In the genomic region with DNA sequence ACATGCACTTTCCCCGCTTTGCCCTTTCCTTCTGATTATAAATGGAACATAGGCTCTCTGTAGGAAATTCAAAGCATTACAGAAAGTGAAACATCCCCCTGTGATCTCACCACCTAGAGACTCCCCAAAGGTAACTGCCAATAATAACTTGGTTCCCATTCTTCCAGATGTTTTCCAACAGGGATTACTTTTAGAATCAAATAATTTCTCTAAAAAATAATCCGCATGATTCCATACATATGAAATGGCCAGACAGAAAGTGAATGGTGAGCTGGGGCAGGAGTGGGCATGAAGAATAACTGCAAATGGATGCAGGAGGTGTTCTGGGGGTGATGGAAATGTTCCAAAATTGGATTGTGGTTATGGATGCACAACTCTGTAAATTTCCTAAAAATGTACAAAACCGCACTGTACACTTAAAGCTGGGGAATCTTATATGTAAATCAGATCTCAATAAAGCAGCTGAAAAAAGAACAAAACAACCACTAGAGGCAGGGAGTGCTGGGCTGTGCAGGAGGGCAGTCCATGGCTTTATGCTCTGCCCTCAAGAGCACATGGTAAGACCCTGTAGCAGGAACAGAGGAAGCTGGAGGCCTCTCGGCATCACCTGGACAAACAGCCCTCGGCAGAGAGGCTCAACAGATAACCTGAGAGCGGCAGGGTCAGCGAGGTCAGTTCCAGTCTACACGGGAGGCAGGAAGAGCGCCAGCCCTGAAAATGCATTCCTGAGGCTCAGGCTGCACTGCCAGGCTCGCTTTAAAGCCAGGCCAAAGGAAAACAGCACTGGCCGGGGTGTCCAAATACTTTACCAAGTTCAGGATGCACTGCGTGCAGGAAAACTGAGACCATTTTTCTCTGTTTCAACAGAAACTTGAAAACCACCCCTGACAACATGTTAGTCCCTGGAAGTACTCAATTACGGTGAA, we compare ENCODE assay signal across 1 cellular context.
TF ChIP-seq lines count a peak whose summit lies in the region.

No MANE protein-coding gene starts in this region.

TF ChIP-seq in HepG2, 621 proteins besides CTCF, POLR2A, EP300 and RAD21 (continued from another document and continues in another):
- TF ChIP-seq, protein P1, sequence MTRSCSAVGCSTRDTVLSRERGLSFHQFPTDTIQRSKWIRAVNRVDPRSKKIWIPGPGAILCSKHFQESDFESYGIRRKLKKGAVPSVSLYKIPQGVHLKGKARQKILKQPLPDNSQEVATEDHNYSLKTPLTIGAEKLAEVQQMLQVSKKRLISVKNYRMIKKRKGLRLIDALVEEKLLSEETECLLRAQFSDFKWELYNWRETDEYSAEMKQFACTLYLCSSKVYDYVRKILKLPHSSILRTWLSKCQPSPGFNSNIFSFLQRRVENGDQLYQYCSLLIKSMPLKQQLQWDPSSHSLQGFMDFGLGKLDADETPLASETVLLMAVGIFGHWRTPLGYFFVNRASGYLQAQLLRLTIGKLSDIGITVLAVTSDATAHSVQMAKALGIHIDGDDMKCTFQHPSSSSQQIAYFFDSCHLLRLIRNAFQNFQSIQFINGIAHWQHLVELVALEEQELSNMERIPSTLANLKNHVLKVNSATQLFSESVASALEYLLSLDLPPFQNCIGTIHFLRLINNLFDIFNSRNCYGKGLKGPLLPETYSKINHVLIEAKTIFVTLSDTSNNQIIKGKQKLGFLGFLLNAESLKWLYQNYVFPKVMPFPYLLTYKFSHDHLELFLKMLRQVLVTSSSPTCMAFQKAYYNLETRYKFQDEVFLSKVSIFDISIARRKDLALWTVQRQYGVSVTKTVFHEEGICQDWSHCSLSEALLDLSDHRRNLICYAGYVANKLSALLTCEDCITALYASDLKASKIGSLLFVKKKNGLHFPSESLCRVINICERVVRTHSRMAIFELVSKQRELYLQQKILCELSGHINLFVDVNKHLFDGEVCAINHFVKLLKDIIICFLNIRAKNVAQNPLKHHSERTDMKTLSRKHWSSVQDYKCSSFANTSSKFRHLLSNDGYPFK (CRISPR knock-in tag; IDR thresholded peaks at IDR 0.05; ENCODE audit: borderline replicate concordance): no peak; the same call in 1 of the 2 replicates
- TF ChIP-seq SUZ12 (IDR thresholded peaks at IDR 0.05; ENCODE audit: low read depth, low read length): no peak
- no peak for TF ChIP-seq ZNF556 (CRISPR knock-in tag; IDR thresholded peaks at IDR 0.05; ENCODE audit: borderline replicate concordance)
- TF ChIP-seq, protein P2, sequence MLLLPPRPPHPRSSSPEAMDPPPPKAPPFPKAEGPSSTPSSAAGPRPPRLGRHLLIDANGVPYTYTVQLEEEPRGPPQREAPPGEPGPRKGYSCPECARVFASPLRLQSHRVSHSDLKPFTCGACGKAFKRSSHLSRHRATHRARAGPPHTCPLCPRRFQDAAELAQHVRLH (CRISPR knock-in tag; IDR thresholded peaks at IDR 0.05; ENCODE audit: borderline replicate concordance, low read depth): peak; percentile 53; the same call in 1 of the 2 replicates
- TF ChIP-seq ZNF260 (CRISPR knock-in tag; IDR thresholded peaks at IDR 0.05; ENCODE audit: borderline replicate concordance, low read depth): no peak
- TF ChIP-seq, protein P3, sequence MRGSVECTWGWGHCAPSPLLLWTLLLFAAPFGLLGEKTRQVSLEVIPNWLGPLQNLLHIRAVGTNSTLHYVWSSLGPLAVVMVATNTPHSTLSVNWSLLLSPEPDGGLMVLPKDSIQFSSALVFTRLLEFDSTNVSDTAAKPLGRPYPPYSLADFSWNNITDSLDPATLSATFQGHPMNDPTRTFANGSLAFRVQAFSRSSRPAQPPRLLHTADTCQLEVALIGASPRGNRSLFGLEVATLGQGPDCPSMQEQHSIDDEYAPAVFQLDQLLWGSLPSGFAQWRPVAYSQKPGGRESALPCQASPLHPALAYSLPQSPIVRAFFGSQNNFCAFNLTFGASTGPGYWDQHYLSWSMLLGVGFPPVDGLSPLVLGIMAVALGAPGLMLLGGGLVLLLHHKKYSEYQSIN (CRISPR knock-in tag; IDR thresholded peaks at IDR 0.05; ENCODE audit: borderline replicate concordance): no peak
- TF ChIP-seq TOE1 (CRISPR knock-in tag; IDR thresholded peaks at IDR 0.05): no peak
- TF ChIP-seq, protein P4, sequence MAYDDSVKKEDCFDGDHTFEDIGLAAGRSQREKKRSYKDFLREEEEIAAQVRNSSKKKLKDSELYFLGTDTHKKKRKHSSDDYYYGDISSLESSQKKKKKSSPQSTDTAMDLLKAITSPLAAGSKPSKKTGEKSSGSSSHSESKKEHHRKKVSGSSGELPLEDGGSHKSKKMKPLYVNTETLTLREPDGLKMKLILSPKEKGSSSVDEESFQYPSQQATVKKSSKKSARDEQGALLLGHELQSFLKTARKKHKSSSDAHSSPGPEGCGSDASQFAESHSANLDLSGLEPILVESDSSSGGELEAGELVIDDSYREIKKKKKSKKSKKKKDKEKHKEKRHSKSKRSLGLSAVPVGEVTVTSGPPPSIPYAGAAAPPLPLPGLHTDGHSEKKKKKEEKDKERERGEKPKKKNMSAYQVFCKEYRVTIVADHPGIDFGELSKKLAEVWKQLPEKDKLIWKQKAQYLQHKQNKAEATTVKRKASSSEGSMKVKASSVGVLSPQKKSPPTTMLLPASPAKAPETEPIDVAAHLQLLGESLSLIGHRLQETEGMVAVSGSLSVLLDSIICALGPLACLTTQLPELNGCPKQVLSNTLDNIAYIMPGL (CRISPR knock-in tag; IDR thresholded peaks at IDR 0.05; ENCODE audit: borderline replicate concordance in 1 of 2, low read depth in 1 of 2): peak; percentile 39 to 77; a peak in 3 of 4 replicates
- TF ChIP-seq POGZ (CRISPR knock-in tag; IDR thresholded peaks at IDR 0.05): peak; percentile 69
- no peak for TF ChIP-seq GZF1 (CRISPR knock-in tag; IDR thresholded peaks at IDR 0.05)
- TF ChIP-seq SPEN (CRISPR knock-in tag; IDR thresholded peaks at IDR 0.05; ENCODE audit: low read depth): no peak
- TF ChIP-seq MED1 (CRISPR knock-in tag; IDR thresholded peaks at IDR 0.05): peak; percentile 90
- TF ChIP-seq NR2F1 (CRISPR knock-in tag; IDR thresholded peaks at IDR 0.05): peak; percentile 95 to 98
- TF ChIP-seq, protein P5, sequence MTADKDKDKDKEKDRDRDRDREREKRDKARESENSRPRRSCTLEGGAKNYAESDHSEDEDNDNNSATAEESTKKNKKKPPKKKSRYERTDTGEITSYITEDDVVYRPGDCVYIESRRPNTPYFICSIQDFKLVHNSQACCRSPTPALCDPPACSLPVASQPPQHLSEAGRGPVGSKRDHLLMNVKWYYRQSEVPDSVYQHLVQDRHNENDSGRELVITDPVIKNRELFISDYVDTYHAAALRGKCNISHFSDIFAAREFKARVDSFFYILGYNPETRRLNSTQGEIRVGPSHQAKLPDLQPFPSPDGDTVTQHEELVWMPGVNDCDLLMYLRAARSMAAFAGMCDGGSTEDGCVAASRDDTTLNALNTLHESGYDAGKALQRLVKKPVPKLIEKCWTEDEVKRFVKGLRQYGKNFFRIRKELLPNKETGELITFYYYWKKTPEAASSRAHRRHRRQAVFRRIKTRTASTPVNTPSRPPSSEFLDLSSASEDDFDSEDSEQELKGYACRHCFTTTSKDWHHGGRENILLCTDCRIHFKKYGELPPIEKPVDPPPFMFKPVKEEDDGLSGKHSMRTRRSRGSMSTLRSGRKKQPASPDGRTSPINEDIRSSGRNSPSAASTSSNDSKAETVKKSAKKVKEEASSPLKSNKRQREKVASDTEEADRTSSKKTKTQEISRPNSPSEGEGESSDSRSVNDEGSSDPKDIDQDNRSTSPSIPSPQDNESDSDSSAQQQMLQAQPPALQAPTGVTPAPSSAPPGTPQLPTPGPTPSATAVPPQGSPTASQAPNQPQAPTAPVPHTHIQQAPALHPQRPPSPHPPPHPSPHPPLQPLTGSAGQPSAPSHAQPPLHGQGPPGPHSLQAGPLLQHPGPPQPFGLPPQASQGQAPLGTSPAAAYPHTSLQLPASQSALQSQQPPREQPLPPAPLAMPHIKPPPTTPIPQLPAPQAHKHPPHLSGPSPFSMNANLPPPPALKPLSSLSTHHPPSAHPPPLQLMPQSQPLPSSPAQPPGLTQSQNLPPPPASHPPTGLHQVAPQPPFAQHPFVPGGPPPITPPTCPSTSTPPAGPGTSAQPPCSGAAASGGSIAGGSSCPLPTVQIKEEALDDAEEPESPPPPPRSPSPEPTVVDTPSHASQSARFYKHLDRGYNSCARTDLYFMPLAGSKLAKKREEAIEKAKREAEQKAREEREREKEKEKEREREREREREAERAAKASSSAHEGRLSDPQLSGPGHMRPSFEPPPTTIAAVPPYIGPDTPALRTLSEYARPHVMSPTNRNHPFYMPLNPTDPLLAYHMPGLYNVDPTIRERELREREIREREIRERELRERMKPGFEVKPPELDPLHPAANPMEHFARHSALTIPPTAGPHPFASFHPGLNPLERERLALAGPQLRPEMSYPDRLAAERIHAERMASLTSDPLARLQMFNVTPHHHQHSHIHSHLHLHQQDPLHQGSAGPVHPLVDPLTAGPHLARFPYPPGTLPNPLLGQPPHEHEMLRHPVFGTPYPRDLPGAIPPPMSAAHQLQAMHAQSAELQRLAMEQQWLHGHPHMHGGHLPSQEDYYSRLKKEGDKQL (CRISPR knock-in tag; IDR thresholded peaks at IDR 0.05; ENCODE audit: low read depth): peak; percentile 66; the same call in 1 of the 2 replicates
- TF ChIP-seq ATM (IDR thresholded peaks at IDR 0.05; ENCODE audit: borderline replicate concordance): no peak
- no peak for TF ChIP-seq ZKSCAN1 (IDR thresholded peaks at IDR 0.05; ENCODE audit: low read length)
- no peak for TF ChIP-seq SRSF4 (IDR thresholded peaks at IDR 0.05; ENCODE audit: low read depth, low read length, poor library complexity, severe bottlenecking)
- TF ChIP-seq ZNF549 (CRISPR knock-in tag; IDR thresholded peaks at IDR 0.05): no peak
- peak; percentile 80 for TF ChIP-seq HMG20A (CRISPR knock-in tag; IDR thresholded peaks at IDR 0.05; ENCODE audit: borderline replicate concordance)
- TF ChIP-seq GATAD2A (CRISPR knock-in tag; IDR thresholded peaks at IDR 0.05): peak; percentile 93
- TF ChIP-seq ELF1 (CRISPR knock-in tag; IDR thresholded peaks at IDR 0.05): peak; percentile 69
- no peak for TF ChIP-seq KLF15 (CRISPR knock-in tag; IDR thresholded peaks at IDR 0.05; ENCODE audit: borderline replicate concordance)
- TF ChIP-seq, protein P6, sequence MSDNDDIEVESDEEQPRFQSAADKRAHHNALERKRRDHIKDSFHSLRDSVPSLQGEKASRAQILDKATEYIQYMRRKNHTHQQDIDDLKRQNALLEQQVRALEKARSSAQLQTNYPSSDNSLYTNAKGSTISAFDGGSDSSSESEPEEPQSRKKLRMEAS (IDR thresholded peaks at IDR 0.05): peak; percentile 98
- TF ChIP-seq ZNF337 (CRISPR knock-in tag; IDR thresholded peaks at IDR 0.05; ENCODE audit: borderline replicate concordance, low read depth): no peak
- peak; percentile 71; the same call in 1 of the 2 replicates for TF ChIP-seq ETV6 (CRISPR knock-in tag; conservative IDR thresholded peaks at IDR 0.05)
- peak; percentile 89 for TF ChIP-seq GFI1 (CRISPR knock-in tag; IDR thresholded peaks at IDR 0.05; ENCODE audit: borderline replicate concordance)
- peak; percentile 80 for TF ChIP-seq FOXO1 (CRISPR knock-in tag; IDR thresholded peaks at IDR 0.05)
- peak; percentile 88 for TF ChIP-seq HOXA3 (CRISPR knock-in tag; IDR thresholded peaks at IDR 0.05)
- TF ChIP-seq, protein P7, sequence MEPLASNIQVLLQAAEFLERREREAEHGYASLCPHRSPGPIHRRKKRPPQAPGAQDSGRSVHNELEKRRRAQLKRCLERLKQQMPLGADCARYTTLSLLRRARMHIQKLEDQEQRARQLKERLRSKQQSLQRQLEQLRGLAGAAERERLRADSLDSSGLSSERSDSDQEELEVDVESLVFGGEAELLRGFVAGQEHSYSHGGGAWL (CRISPR knock-in tag; IDR thresholded peaks at IDR 0.05): no peak; the same call in 1 of the 2 replicates
- peak; percentile 94 for TF ChIP-seq ZNF331 (CRISPR knock-in tag; IDR thresholded peaks at IDR 0.05)
- TF ChIP-seq RBFOX2 (IDR thresholded peaks at IDR 0.05; ENCODE audit: low read depth, low read length): no peak
- TF ChIP-seq, protein P8, sequence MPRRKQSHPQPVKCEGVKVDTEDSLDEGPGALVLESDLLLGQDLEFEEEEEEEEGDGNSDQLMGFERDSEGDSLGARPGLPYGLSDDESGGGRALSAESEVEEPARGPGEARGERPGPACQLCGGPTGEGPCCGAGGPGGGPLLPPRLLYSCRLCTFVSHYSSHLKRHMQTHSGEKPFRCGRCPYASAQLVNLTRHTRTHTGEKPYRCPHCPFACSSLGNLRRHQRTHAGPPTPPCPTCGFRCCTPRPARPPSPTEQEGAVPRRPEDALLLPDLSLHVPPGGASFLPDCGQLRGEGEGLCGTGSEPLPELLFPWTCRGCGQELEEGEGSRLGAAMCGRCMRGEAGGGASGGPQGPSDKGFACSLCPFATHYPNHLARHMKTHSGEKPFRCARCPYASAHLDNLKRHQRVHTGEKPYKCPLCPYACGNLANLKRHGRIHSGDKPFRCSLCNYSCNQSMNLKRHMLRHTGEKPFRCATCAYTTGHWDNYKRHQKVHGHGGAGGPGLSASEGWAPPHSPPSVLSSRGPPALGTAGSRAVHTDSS (CRISPR knock-in tag; conservative IDR thresholded peaks at IDR 0.05): no peak
- 0 out of 2 replicates have a peak, but pooled peaks have one; percentile 30 for TF ChIP-seq NKX3-1 (CRISPR knock-in tag; IDR thresholded peaks at IDR 0.05)
- no peak for TF ChIP-seq ZNF136 (CRISPR knock-in tag; IDR thresholded peaks at IDR 0.05; ENCODE audit: low read depth)
- no peak for TF ChIP-seq ZNF737 (CRISPR knock-in tag; IDR thresholded peaks at IDR 0.05; ENCODE audit: borderline replicate concordance)
- TF ChIP-seq, protein P9, sequence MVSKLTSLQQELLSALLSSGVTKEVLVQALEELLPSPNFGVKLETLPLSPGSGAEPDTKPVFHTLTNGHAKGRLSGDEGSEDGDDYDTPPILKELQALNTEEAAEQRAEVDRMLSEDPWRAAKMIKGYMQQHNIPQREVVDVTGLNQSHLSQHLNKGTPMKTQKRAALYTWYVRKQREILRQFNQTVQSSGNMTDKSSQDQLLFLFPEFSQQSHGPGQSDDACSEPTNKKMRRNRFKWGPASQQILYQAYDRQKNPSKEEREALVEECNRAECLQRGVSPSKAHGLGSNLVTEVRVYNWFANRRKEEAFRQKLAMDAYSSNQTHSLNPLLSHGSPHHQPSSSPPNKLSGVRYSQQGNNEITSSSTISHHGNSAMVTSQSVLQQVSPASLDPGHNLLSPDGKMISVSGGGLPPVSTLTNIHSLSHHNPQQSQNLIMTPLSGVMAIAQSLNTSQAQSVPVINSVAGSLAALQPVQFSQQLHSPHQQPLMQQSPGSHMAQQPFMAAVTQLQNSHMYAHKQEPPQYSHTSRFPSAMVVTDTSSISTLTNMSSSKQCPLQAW (CRISPR knock-in tag; IDR thresholded peaks at IDR 0.05): peak; percentile 87
- no peak for TF ChIP-seq ZNF839 (CRISPR knock-in tag; IDR thresholded peaks at IDR 0.05; ENCODE audit: borderline replicate concordance)
- TF ChIP-seq ZSCAN12 (CRISPR knock-in tag; IDR thresholded peaks at IDR 0.05): peak; percentile 20; the same call in 1 of the 2 replicates
